In genomic region chr6:15879372-15880261, GRCh38 we compare ENCODE assay signal across 9 cellular contexts.
A peak's percentile ranks its signal among the peaks of the same experiment; 100 is the strongest.
DNase-seq lines count a peak whose midpoint lies in the region; ATAC-seq, FAIRE-seq and TF ChIP-seq lines count a peak whose summit lies in the region.
"Had no signal": no experiment of that assay in that cellular context is flagged by ENCODE, and none has a peak within 500 bp of the region (broad histone marks: within the 10 kb centered on the region; RNA-seq: fewer than 3 reads in every experiment).

No MANE protein-coding gene starts in this region.

- no peak overlapping the region for H3K4me3 Mint-ChIP-seq in activated naive CD4-positive, alpha-beta T cell treated with anti-CD3 and anti-CD28 coated beads, Interleukin-2, amount 10 ng/mL, durations not matched to agents 7 days and 5 days
- peak overlapping the region; percentile 51 for H3K4me3 Mint-ChIP-seq in stimulated activated naive CD8-positive, alpha-beta T cell treated with anti-CD3 and anti-CD28 coated beads, Interleukin-15, Interleukin-2, amounts not matched to agents 100 ng/mL and 50 ng/mL, for 24 hours
- H3K4me3 Mint-ChIP-seq in progenitor cell of endocrine pancreas (ENCODE audit: low read depth), result no peak overlapping the region

- TF ChIP-seq EP300 in HepG2 (IDR thresholded peaks at IDR 0.05; ENCODE audit: low read depth in 2 of 2, low read length in 2 of 2), result no peak
- no peak for TF ChIP-seq EP300 in HepG2 (CRISPR knock-in tag; IDR thresholded peaks at IDR 0.05; ENCODE audit: borderline replicate concordance)

- H3K4me1 Mint-ChIP-seq in activated naive CD4-positive, alpha-beta T cell treated with anti-CD3 and anti-CD28 coated beads, Interleukin-2, amount 10 ng/mL, durations not matched to agents 7 days and 5 days, result peaks cover 21% of the 10 kb centered on the region
- peaks cover 22% of the 10 kb centered on the region for H3K4me1 Mint-ChIP-seq in stimulated activated naive CD8-positive, alpha-beta T cell treated with anti-CD3 and anti-CD28 coated beads, Interleukin-15, Interleukin-2, amounts not matched to agents 100 ng/mL and 50 ng/mL, for 24 hours (ENCODE audit: low read depth)
- peaks cover 5% of the 10 kb centered on the region for H3K4me1 Mint-ChIP-seq in progenitor cell of endocrine pancreas (ENCODE audit: low read depth)

- ATAC-seq in right lobe of liver (peak in 3 of 4 donors; percentile 32 to 44 (median 41)), HepG2 (no peak), HG03280 (IDR thresholded peaks at IDR 0.05; ENCODE audit: unreplicated experiment) (peak; percentile 63), left lung (peak; percentile 19)

- TF ChIP-seq CTCF in right lobe of liver (IDR thresholded peaks at IDR 0.05) (no peak), HepG2 (CRISPR knock-in tag; IDR thresholded peaks at IDR 0.05) (no peak), Peyer's patch (IDR thresholded peaks at IDR 0.05) (no peak), left lung (IDR thresholded peaks at IDR 0.05) (no peak), progenitor cell of endocrine pancreas (IDR thresholded peaks at IDR 0.05; ENCODE audit: unreplicated experiment) (no peak)

- H2AFZ ChIP-seq in HepG2 (ENCODE audit: low read length), result no peak overlapping the region

- no peak overlapping the region for H3K4me2 ChIP-seq in HepG2 (ENCODE audit: low read depth, low read length)

- H3K79me2 ChIP-seq in HepG2 (ENCODE audit: insufficient read depth, low read length), result no peaks in the 10 kb centered on the region

- FAIRE-seq in HepG2 (lab: Jason Lieb, UNC), result no peak

- H3K36me3 Mint-ChIP-seq in activated naive CD4-positive, alpha-beta T cell treated with anti-CD3 and anti-CD28 coated beads, Interleukin-2, amount 10 ng/mL, durations not matched to agents 7 days and 5 days, result no peaks in the 10 kb centered on the region
- H3K36me3 Mint-ChIP-seq in stimulated activated naive CD8-positive, alpha-beta T cell treated with anti-CD3 and anti-CD28 coated beads, Interleukin-15, Interleukin-2, amounts not matched to agents 100 ng/mL and 50 ng/mL, for 24 hours (ENCODE audit: low read depth), result no peaks in the 10 kb centered on the region
- H3K36me3 Mint-ChIP-seq in progenitor cell of endocrine pancreas (ENCODE audit: insufficient read depth), result no peaks in the 10 kb centered on the region

- TF ChIP-seq POLR2A in right lobe of liver (IDR thresholded peaks at IDR 0.05) (no peak), HepG2 (IDR thresholded peaks at IDR 0.05; ENCODE audit: insufficient read depth in 1 of 2, low read depth in 2 of 2, low read length in 2 of 2) (no peak), Peyer's patch (IDR thresholded peaks at IDR 0.05) (no peak)

- peaks cover 5% of the 10 kb centered on the region for H3K27me3 Mint-ChIP-seq in activated naive CD4-positive, alpha-beta T cell treated with anti-CD3 and anti-CD28 coated beads, Interleukin-2, amount 10 ng/mL, durations not matched to agents 7 days and 5 days
- peaks cover 7% of the 10 kb centered on the region for H3K27me3 Mint-ChIP-seq in stimulated activated naive CD8-positive, alpha-beta T cell treated with anti-CD3 and anti-CD28 coated beads, Interleukin-15, Interleukin-2, amounts not matched to agents 100 ng/mL and 50 ng/mL, for 24 hours
- H3K27me3 Mint-ChIP-seq in progenitor cell of endocrine pancreas, result peaks cover 44% of the 10 kb centered on the region

- in situ Hi-C loops in HepG2 (cut with HindIII; ENCODE audit: extremely low pct_ligation_motif_present, low pct_unique_long_range_greater_than_20kb), result no loop called here

- no TSS peak for BruUV-seq in HepG2 (replicated peaks; lab: Mats Ljungman, UMichigan)

- no peaks in the 10 kb centered on the region for H3K36me3 ChIP-seq in right lobe of liver
- H3K36me3 ChIP-seq in HepG2 (replicated peaks in 1 of 2; ENCODE audit: control insufficient read depth in 1 of 2, insufficient read depth in 2 of 2, low read length in 2 of 2), result no peaks in the 10 kb centered on the region
- no peaks in the 10 kb centered on the region for H3K36me3 ChIP-seq in Peyer's patch
- H3K36me3 ChIP-seq in left lung, result no peaks in the 10 kb centered on the region

- H3K9me3 ChIP-seq in right lobe of liver, result no peaks in the 10 kb centered on the region
- H3K9me3 ChIP-seq in HepG2 (ENCODE audit: low read length), result no peaks in the 10 kb centered on the region
- H3K9me3 ChIP-seq in Peyer's patch, result no peaks in the 10 kb centered on the region
- no peaks in the 10 kb centered on the region for H3K9me3 ChIP-seq in left lung

- H3K27ac ChIP-seq in right lobe of liver (no peak overlapping the region), HepG2 (ENCODE audit: extremely low read length, insufficient read depth, low read length) (no peak overlapping the region), Peyer's patch (peak overlapping the region in 1 of 4 donors; percentile 16), left lung (no peak overlapping the region)
- H3K27ac ChIP-seq: C4-2B had no signal

- H3K27me3 ChIP-seq in right lobe of liver (no peaks in the 10 kb centered on the region), HepG2 (ENCODE audit: control insufficient read depth in 1 of 2, insufficient read depth in 2 of 2, low read length in 2 of 2) (peaks cover 1 to 5% of the 10 kb centered on the region in 2 experiments; a peak in 3 of 5 replicates), Peyer's patch (no peaks in the 10 kb centered on the region), left lung (no peaks in the 10 kb centered on the region)

- intact Hi-C loops in right lobe of liver (cut with DNase I), result no loop called here
- intact Hi-C loops in HepG2 (cut with micrococcal nuclease; ENCODE audit: unreplicated experiment), result no loop called here
- intact Hi-C loops in left lung (cut with DNase I), result no loop called here

- CTCF ChIA-PET in HepG2 (lab: Yijun Ruan, JAX; ENCODE audit: low intra/inter-chr PET ratio, low total read pairs), result no interaction called here
- CTCF ChIA-PET in activated naive CD4-positive, alpha-beta T cell treated with anti-CD3 and anti-CD28 coated beads, Interleukin-2, amount 10 ng/mL, durations not matched to agents 7 days and 5 days (lab: Charles Lee), result interaction anchor here (0.9 to 2.5 kb wide), 5 partner anchors 14 to 188 kb away, joined by 3 to 11 read pairs (median 3); no protein-coding TSS in a partner anchor

- H3K4me1 ChIP-seq in right lobe of liver (no peaks in the 10 kb centered on the region), HepG2 (ENCODE audit: insufficient read depth, low read length) (no peaks in the 10 kb centered on the region), Peyer's patch (peaks cover 0 to 11% (median 3%) of the 10 kb centered on the region in 4 donors), left lung (peaks cover 3 to 38% of the 10 kb centered on the region in 2 donors)

- POLR2A ChIA-PET in HepG2 (lab: Yijun Ruan, JAX), result no interaction called here

- H3K9ac ChIP-seq in HepG2 (ENCODE audit: insufficient read depth, low read depth, low read length), result no peak overlapping the region

- H4K20me1 ChIP-seq in HepG2 (ENCODE audit: insufficient read depth, low read length), result no peaks in the 10 kb centered on the region

- H3K9me3 Mint-ChIP-seq in activated naive CD4-positive, alpha-beta T cell treated with anti-CD3 and anti-CD28 coated beads, Interleukin-2, amount 10 ng/mL, durations not matched to agents 7 days and 5 days, result no peaks in the 10 kb centered on the region
- H3K9me3 Mint-ChIP-seq in stimulated activated naive CD8-positive, alpha-beta T cell treated with anti-CD3 and anti-CD28 coated beads, Interleukin-15, Interleukin-2, amounts not matched to agents 100 ng/mL and 50 ng/mL, for 24 hours, result no peaks in the 10 kb centered on the region
- H3K9me3 Mint-ChIP-seq in progenitor cell of endocrine pancreas (ENCODE audit: low read depth), result no peaks in the 10 kb centered on the region

- peak in 1 of 3 donors; percentile 46 for DNase-seq in right lobe of liver
- DNase-seq in HepG2 (ENCODE audit: low spot score), result no peak
- DNase-seq in Peyer's patch, result peak; percentile 59 to 73 (median 60)
- DNase-seq in activated naive CD4-positive, alpha-beta T cell treated with anti-CD3 and anti-CD28 coated beads, Interleukin-2, amount 10 ng/mL, durations not matched to agents 7 days and 5 days, result peak; percentile 44
- peak in 1 of 2 donors; percentile 49 for DNase-seq in left lung
- DNase-seq in progenitor cell of endocrine pancreas (ENCODE audit: low spot score, unreplicated experiment), result no peak

- H3K4me3 ChIP-seq in right lobe of liver (no peak overlapping the region), HepG2 (replicated peaks in 1 of 3; ENCODE audit: insufficient read depth in 1 of 3, low read depth in 2 of 3, low read length in 3 of 3) (no peak overlapping the region), Peyer's patch (no peak overlapping the region), left lung (no peak overlapping the region)

- WGBS in right lobe of liver (ENCODE audit: insufficient coverage, low coverage, low lambda C conversion rate, missing lambda C conversion rate), result 32% methylated on average over 9 of the region's 12 CpGs
- 13% methylated on average over 12 of the region's 12 CpGs for WGBS in HepG2 (ENCODE audit: low lambda C conversion rate)

- H3K27ac Mint-ChIP-seq in activated naive CD4-positive, alpha-beta T cell treated with anti-CD3 and anti-CD28 coated beads, Interleukin-2, amount 10 ng/mL, durations not matched to agents 7 days and 5 days, result no peak overlapping the region
- peak overlapping the region; percentile 76 for H3K27ac Mint-ChIP-seq in stimulated activated naive CD8-positive, alpha-beta T cell treated with anti-CD3 and anti-CD28 coated beads, Interleukin-15, Interleukin-2, amounts not matched to agents 100 ng/mL and 50 ng/mL, for 24 hours
- H3K27ac Mint-ChIP-seq in progenitor cell of endocrine pancreas, result no peak overlapping the region

- no peak for TF ChIP-seq RAD21 in HepG2 (CRISPR knock-in tag; IDR thresholded peaks at IDR 0.05)

TF ChIP-seq in HepG2, 621 proteins besides CTCF, POLR2A, EP300 and RAD21 (continues in another document):
- TF ChIP-seq ZC3H4 (CRISPR knock-in tag; IDR thresholded peaks at IDR 0.05; ENCODE audit: borderline replicate concordance) (no peak), ZNF441 (CRISPR knock-in tag; IDR thresholded peaks at IDR 0.05; ENCODE audit: borderline replicate concordance) (no peak), ZSCAN20 (CRISPR knock-in tag; IDR thresholded peaks at IDR 0.05; ENCODE audit: borderline replicate concordance) (no peak), ZSCAN5A (CRISPR knock-in tag; IDR thresholded peaks at IDR 0.05; ENCODE audit: borderline replicate concordance) (no peak), ZNF567 (CRISPR knock-in tag; IDR thresholded peaks at IDR 0.05; ENCODE audit: borderline replicate concordance) (no peak), ZNF326 (CRISPR knock-in tag; IDR thresholded peaks at IDR 0.05; ENCODE audit: borderline replicate concordance) (no peak)

Comparison
In these comparisons a context has a peak if more than half of its experiments do, and no peak if none do; other contexts are left out.
1. DNase-seq: peak in Peyer's patch (3 of 3) and activated naive CD4-positive, alpha-beta T cell treated with anti-CD3 and anti-CD28 coated beads, Interleukin-2, amount 10 ng/mL, durations not matched to agents 7 days and 5 days (single experiment); none in HepG2 (single experiment) and progenitor cell of endocrine pancreas (single experiment).